ENCODE assay signal across 9 cellular contexts in genomic region chr19:47284324-47284899, GRCh38. TPM values are rescaled to one million over a fixed set of nuclear protein-coding genes. Genes with fewer than 3 reads are reported as not detected.
A peak's percentile ranks its signal among the peaks of the same experiment; 100 is the strongest.
DNase-seq lines count a peak whose midpoint lies in the region; ATAC-seq, FAIRE-seq and TF ChIP-seq lines count a peak whose summit lies in the region.
"Had no signal": no experiment of that assay in that cellular context is flagged by ENCODE, and none has a peak within 500 bp of the region (broad histone marks: within the 10 kb centered on the region; RNA-seq: fewer than 3 reads in every experiment).

No MANE protein-coding gene starts in this region.

- no peak overlapping the region for H3K27ac ChIP-seq in CD4-positive, alpha-beta memory T cell (ENCODE audit: low read depth, low read length)

- no peaks in the 10 kb centered on the region for H3K36me3 Mint-ChIP-seq in CD4-positive, alpha-beta memory T cell
- peaks cover 3% of the 10 kb centered on the region for H3K36me3 Mint-ChIP-seq in activated CD8-positive, alpha-beta T cell treated with anti-CD3 and anti-CD28 coated beads for 36 hours (ENCODE audit: low read depth)

- H3K4me3 ChIP-seq in CD4-positive, alpha-beta memory T cell (ENCODE audit: low read length in 2 of 2), result no peak overlapping the region

- no peaks in the 10 kb centered on the region for H3K9me3 Mint-ChIP-seq in CD4-positive, alpha-beta memory T cell
- H3K9me3 Mint-ChIP-seq in activated CD8-positive, alpha-beta T cell treated with anti-CD3 and anti-CD28 coated beads for 36 hours, result no peaks in the 10 kb centered on the region
- H3K9me3 Mint-ChIP-seq: activated B cell treated with CpG ODN at 0.5 μM for 24 hours had no signal

- H3K4me3 Mint-ChIP-seq in CD4-positive, alpha-beta memory T cell, result no peak overlapping the region
- H3K4me3 Mint-ChIP-seq in activated CD8-positive, alpha-beta T cell treated with anti-CD3 and anti-CD28 coated beads for 36 hours, result no peak overlapping the region
- H3K4me3 Mint-ChIP-seq: activated B cell treated with CpG ODN at 0.5 μM for 24 hours had no signal

- peaks cover 10% of the 10 kb centered on the region for H3K4me1 ChIP-seq in CD4-positive, alpha-beta memory T cell (ENCODE audit: insufficient read depth, low read length)

- no peaks in the 10 kb centered on the region for H3K27me3 Mint-ChIP-seq in CD4-positive, alpha-beta memory T cell
- no peaks in the 10 kb centered on the region for H3K27me3 Mint-ChIP-seq in activated CD8-positive, alpha-beta T cell treated with anti-CD3 and anti-CD28 coated beads for 36 hours
- H3K27me3 Mint-ChIP-seq: activated B cell treated with CpG ODN at 0.5 μM for 24 hours had no signal

- POLR2A ChIA-PET in CD4-positive, alpha-beta memory T cell (lab: Charles Lee; ENCODE audit: partially characterized antibody), result interaction anchor here (1.1 to 2.3 kb wide), 2 partner anchors 9 to 37 kb away, joined by 3 to 5 read pairs; partner anchors contain the start of gene INAFM1
- POLR2A ChIA-PET in activated CD8-positive, alpha-beta T cell treated with anti-CD3 and anti-CD28 coated beads for 36 hours (lab: Charles Lee), result interaction anchor here (1.0 kb wide), 1 partner anchor 9 kb away, joined by 5 read pairs; the partner anchor contains the start of gene INAFM1

- TF ChIP-seq CTCF in activated CD8-positive, alpha-beta T cell treated with anti-CD3 and anti-CD28 coated beads for 36 hours (IDR thresholded peaks at IDR 0.05), result peak; percentile 87

- CTCF ChIA-PET in CD4-positive, alpha-beta memory T cell (lab: Charles Lee; ENCODE audit: partially characterized antibody), result interaction anchor here (0.5 to 2.3 kb wide), 19 partner anchors 9 to 200 kb away, joined by 3 to 33 read pairs (median 4); partner anchors contain the start of genes DHX34, INAFM1 and KPTN
- CTCF ChIA-PET in activated CD8-positive, alpha-beta T cell treated with anti-CD3 and anti-CD28 coated beads for 36 hours (lab: Charles Lee), result interaction anchor here (0.7 to 3.1 kb wide), 21 partner anchors 9 to 497 kb away, joined by 3 to 22 read pairs (median 4); partner anchors contain the start of genes DHX34 and INAFM1

- peak in 4 of 5 donors; percentile 54 to 69 (median 64) for DNase-seq in CD4-positive, alpha-beta memory T cell
- DNase-seq in GM19239 (ENCODE audit: insufficient read length, low spot score), result no peak
- DNase-seq in NCI-H226, result peak; percentile 48
- DNase-seq in activated CD8-positive, alpha-beta T cell treated with anti-CD3 and anti-CD28 coated beads for 36 hours, result peak; percentile 51
- peak in 36 of 42 donors; percentile 19 to 86 (median 58) for DNase-seq in head of caudate nucleus
- DNase-seq in retina, result peak; percentile 68
- DNase-seq: activated B cell treated with CpG ODN at 0.5 μM for 24 hours had no signal

- intact Hi-C loops in CD4-positive, alpha-beta memory T cell (cut with micrococcal nuclease), result loop anchor here (5.0 kb wide), 1 partner anchor 108 kb away; no protein-coding TSS in a partner anchor
- intact Hi-C loops in activated CD8-positive, alpha-beta T cell treated with anti-CD3 and anti-CD28 coated beads for 36 hours (cut with micrococcal nuclease), result no loop called here
- intact Hi-C loops in head of caudate nucleus (cut with DNase I), result no loop called here

- H3K4me1 Mint-ChIP-seq in CD4-positive, alpha-beta memory T cell, result peaks cover 7 to 16% (median 12%) of the 10 kb centered on the region in 4 donors
- H3K4me1 Mint-ChIP-seq in activated CD8-positive, alpha-beta T cell treated with anti-CD3 and anti-CD28 coated beads for 36 hours (ENCODE audit: low read depth), result peaks cover 6% of the 10 kb centered on the region

- H3K36me3 ChIP-seq in CD4-positive, alpha-beta memory T cell (ENCODE audit: insufficient read depth, low read length), result no peaks in the 10 kb centered on the region

- peak; percentile 54 for FAIRE-seq in GM19239 (lab: Jason Lieb, UNC)

- no peak overlapping the region for H3K27ac Mint-ChIP-seq in CD4-positive, alpha-beta memory T cell
- no peak overlapping the region for H3K27ac Mint-ChIP-seq in activated CD8-positive, alpha-beta T cell treated with anti-CD3 and anti-CD28 coated beads for 36 hours
- H3K27ac Mint-ChIP-seq: activated B cell treated with CpG ODN at 0.5 μM for 24 hours had no signal

- no peaks in the 10 kb centered on the region for H3K9me3 ChIP-seq in CD4-positive, alpha-beta memory T cell (ENCODE audit: control insufficient read depth in 1 of 2, low read length in 2 of 2)

- H3K27me3 ChIP-seq in CD4-positive, alpha-beta memory T cell (ENCODE audit: insufficient read depth, low read length), result no peaks in the 10 kb centered on the region

- ATAC-seq in activated CD8-positive, alpha-beta T cell treated with anti-CD3 and anti-CD28 coated beads for 36 hours, result peak; percentile 56
- ATAC-seq in GM19023 (IDR thresholded peaks at IDR 0.05; ENCODE audit: unreplicated experiment), result no peak
- no peak for ATAC-seq in HG02852 (IDR thresholded peaks at IDR 0.05; ENCODE audit: unreplicated experiment)

RNA-seq across cellular contexts. Expression of gene INAFM1, which starts 9.7 kb away (rescaled TPM):
- total RNA-seq in CD4-positive, alpha-beta memory T cell, result 10 to 100 TPM; 15.1 to 16.7 TPM
- 1 to 10 TPM; 1.8 to 1.9 TPM for polyA plus RNA-seq in CD4-positive, alpha-beta memory T cell
- 10 to 100 TPM; 11.4 to 12.7 TPM for total RNA-seq in activated CD8-positive, alpha-beta T cell treated with anti-CD3 and anti-CD28 coated beads for 36 hours

RNA-seq across cellular contexts. Expression of gene C5AR1, which starts 25.2 kb away (rescaled TPM):
- total RNA-seq in CD4-positive, alpha-beta memory T cell, result 1 to 10 TPM; 4.1 to 4.6 TPM
- polyA plus RNA-seq in CD4-positive, alpha-beta memory T cell, result not detected
- 1 to 10 TPM in 1 of 2 experiments, under 1 TPM in 1; 0.65 to 2.2 TPM for total RNA-seq in activated CD8-positive, alpha-beta T cell treated with anti-CD3 and anti-CD28 coated beads for 36 hours

RNA-seq across cellular contexts. Expression of gene CCDC9, which starts 28.1 kb away (rescaled TPM):
- total RNA-seq in CD4-positive, alpha-beta memory T cell, result 10 to 100 TPM; 39.5 to 40.4 TPM
- polyA plus RNA-seq in CD4-positive, alpha-beta memory T cell, result 10 to 100 TPM in 1 of 2 donors, 1 to 10 TPM in 1; 4.6 to 11.9 TPM
- 10 to 100 TPM; 24.4 to 27.0 TPM for total RNA-seq in activated CD8-positive, alpha-beta T cell treated with anti-CD3 and anti-CD28 coated beads for 36 hours

RNA-seq across cellular contexts. Expression of gene C5AR2, which starts 47.6 kb away (rescaled TPM):
- 1 to 10 TPM; 2.1 to 2.9 TPM for total RNA-seq in CD4-positive, alpha-beta memory T cell
- under 1 TPM; 0.10 to 0.11 TPM for polyA plus RNA-seq in CD4-positive, alpha-beta memory T cell
- total RNA-seq in activated CD8-positive, alpha-beta T cell treated with anti-CD3 and anti-CD28 coated beads for 36 hours, result under 1 TPM in 1 of 2 experiments, not detected in 1; 0.18 TPM

RNA-seq across cellular contexts. Expression of gene BBC3, which starts 53.4 kb away (rescaled TPM):
- 10 to 100 TPM; 31.9 to 32.2 TPM for total RNA-seq in CD4-positive, alpha-beta memory T cell
- polyA plus RNA-seq in CD4-positive, alpha-beta memory T cell, result 1 to 10 TPM; 3.7 to 8.0 TPM
- 10 to 100 TPM; 23.2 to 26.2 TPM for total RNA-seq in activated CD8-positive, alpha-beta T cell treated with anti-CD3 and anti-CD28 coated beads for 36 hours
